ENCODE assay signal across 32 cellular contexts in genomic region chr2:217859926-217860325, GRCh38.
DNase-seq lines count a peak whose midpoint lies in the region; ATAC-seq and TF ChIP-seq lines count a peak whose summit lies in the region.
"Had no signal": no experiment of that assay in that cellular context is flagged by ENCODE, and none has a peak within 500 bp of the region (broad histone marks: within the 10 kb centered on the region; RNA-seq: fewer than 3 reads in every experiment).

No MANE protein-coding gene starts in this region.

- peaks cover 0 to 92% (median 16%) of the 10 kb centered on the region in 3 donors for H3K4me1 ChIP-seq in esophagus squamous epithelium
- peaks cover 61 to 95% of the 10 kb centered on the region in 2 donors for H3K4me1 ChIP-seq in thoracic aorta (ENCODE audit: control insufficient read depth in 1 of 2, low read depth in 2 of 2)
- H3K4me1 ChIP-seq in effector memory CD4-positive, alpha-beta T cell (ENCODE audit: control insufficient read depth, insufficient read depth, low read length, poor library complexity, severe bottlenecking) = no peaks in the 10 kb centered on the region

- no peak overlapping the region for H3K4me3 Mint-ChIP-seq in HFFc6
- no peak overlapping the region for H3K4me3 Mint-ChIP-seq in osteocyte (ENCODE audit: unreplicated experiment)
- H3K4me3 Mint-ChIP-seq: activated CD4-positive, alpha-beta memory T cell treated with anti-CD3 and anti-CD28 coated beads for 36 hours; activated naive CD8-positive, alpha-beta T cell treated with anti-CD3 and anti-CD28 coated beads, Interleukin-2, amount 50 U/mL, for 24 hours; activated T-cell treated with anti-CD3 and anti-CD28 coated beads, Interleukin-2, amount 50 U/mL, for 72 hours; central memory CD8-positive, alpha-beta T cell; immature natural killer cell; memory B cell; stimulated activated naive B cell treated with anti-CD40 and anti-IgM and Interleukin-4, amounts not matched to agents 10 μg/mL and 1 μg/mL and 100 μg/mL, for 72 hours had no signal

- H3K4me3 ChIP-seq in esophagus squamous epithelium (no peak overlapping the region), thoracic aorta (no peak overlapping the region)
- no peak overlapping the region for H3K4me3 ChIP-seq in effector memory CD4-positive, alpha-beta T cell (ENCODE audit: insufficient read depth, low read depth, low read length, poor library complexity, severe bottlenecking)
- H3K4me3 ChIP-seq: BLaER1 treated with 17β-estradiol and CSF1 and Interleukin-3, amounts not matched to agents 10 nM and 100 nM; GM12878; K562; testis had no signal

- intact Hi-C loops in esophagus squamous epithelium (cut with DNase I) = no loop called here

- ATAC-seq in thoracic aorta (ENCODE audit: insufficient number of reproducible peaks, low FRiP score, low read depth) (no peak), GM19023 (IDR thresholded peaks at IDR 0.05; ENCODE audit: unreplicated experiment) (no peak)
- ATAC-seq: activated CD4-positive, CD25-positive, alpha-beta regulatory T cell treated with anti-CD3 and anti-CD28 coated beads, Interleukin-2, amount 50 U/mL, for 24 hours; activated naive CD8-positive, alpha-beta T cell treated with anti-CD3 and anti-CD28 coated beads, Interleukin-2, amount 50 U/mL, for 24 hours; activated T-cell treated with anti-CD3 and anti-CD28 coated beads, Interleukin-2, amount 50 U/mL, for 72 hours; GM12878; K562; left colon; stimulated activated naive B cell treated with anti-CD40 and anti-IgM and Interleukin-4, amounts not matched to agents 10 μg/mL and 1 μg/mL and 100 μg/mL, for 72 hours had no signal

- no peak for TF ChIP-seq CTCF in HFFc6 (IDR thresholded peaks at IDR 0.05)
- TF ChIP-seq CTCF in esophagus squamous epithelium (IDR thresholded peaks at IDR 0.05) = no peak
- no peak for TF ChIP-seq CTCF in osteocyte (IDR thresholded peaks at IDR 0.05)
- no peak for TF ChIP-seq CTCF in thoracic aorta (IDR thresholded peaks at IDR 0.05)

- H3K27me3 Mint-ChIP-seq in HFFc6 (ENCODE audit: insufficient read depth) = peaks cover 17% of the 10 kb centered on the region
- no peaks in the 10 kb centered on the region for H3K27me3 Mint-ChIP-seq in osteocyte (ENCODE audit: unreplicated experiment)
- H3K27me3 Mint-ChIP-seq: activated CD4-positive, alpha-beta memory T cell treated with anti-CD3 and anti-CD28 coated beads for 36 hours; activated naive CD8-positive, alpha-beta T cell treated with anti-CD3 and anti-CD28 coated beads, Interleukin-2, amount 50 U/mL, for 24 hours had no signal

- H3K27ac Mint-ChIP-seq in HFFc6 (peak overlapping the region; percentile 89), osteocyte (ENCODE audit: unreplicated experiment) (peak overlapping the region; percentile 86)
- H3K27ac Mint-ChIP-seq: activated CD4-positive, alpha-beta memory T cell treated with anti-CD3 and anti-CD28 coated beads for 36 hours; activated naive CD8-positive, alpha-beta T cell treated with anti-CD3 and anti-CD28 coated beads, Interleukin-2, amount 50 U/mL, for 24 hours; activated T-cell treated with anti-CD3 and anti-CD28 coated beads, Interleukin-2, amount 50 U/mL, for 72 hours; memory B cell; stimulated activated naive B cell treated with anti-CD40 and anti-IgM and Interleukin-4, amounts not matched to agents 10 μg/mL and 1 μg/mL and 100 μg/mL, for 72 hours had no signal

- TF ChIP-seq POLR2A in esophagus squamous epithelium (IDR thresholded peaks at IDR 0.05) = no peak

- peak overlapping the region in 3 of 4 donors; percentile 73 to 87 (median 83) for H3K27ac ChIP-seq in esophagus squamous epithelium
- H3K27ac ChIP-seq in thoracic aorta = peak overlapping the region; percentile 90 to 91
- H3K27ac ChIP-seq in effector memory CD4-positive, alpha-beta T cell (ENCODE audit: insufficient read depth, low read length, poor library complexity, severe bottlenecking) = no peak overlapping the region
- H3K27ac ChIP-seq: BLaER1 treated with 17β-estradiol and CSF1 and Interleukin-3, amounts not matched to agents 10 nM and 100 nM had no signal

- 67 to 71% methylated on average over 2 to 5 of the region's 5 CpGs for WGBS in esophagus squamous epithelium, 2 donors

- no peak for DNase-seq in HFFc6
- DNase-seq in esophagus squamous epithelium (lab: John Stamatoyannopoulos, UW) = no peak
- DNase-seq in osteocyte (ENCODE audit: extremely low spot score, unreplicated experiment) = no peak
- DNase-seq in thoracic aorta (ENCODE audit: low spot score) = no peak
- DNase-seq in NCI-H146 (lab: John Stamatoyannopoulos, UW) = no peak
- no peak for DNase-seq in activated CD4-positive, alpha-beta T cell treated with anti-CD3 and anti-CD28 coated beads, Interleukin-2, amount 50 U/mL, for 4 hours
- no peak for DNase-seq in effector memory CD4-positive, alpha-beta T cell
- DNase-seq: activated CD4-positive, alpha-beta memory T cell treated with anti-CD3 and anti-CD28 coated beads for 36 hours; activated naive CD8-positive, alpha-beta T cell treated with anti-CD3 and anti-CD28 coated beads, Interleukin-2, amount 50 U/mL, for 24 hours; activated T-cell treated with anti-CD3 and anti-CD28 coated beads, Interleukin-2, amount 50 U/mL, for 72 hours; dermis blood vessel endothelial cell; DMS153; H7; immature natural killer cell; left colon; NCI-H1092 treated with DMSO at 0.1 percent for 48 hours; NCI-H187; NCI-H2171; NCI-H510A; OCI-M1; posterior cingulate gyrus; SK-N-SH; stimulated activated naive B cell treated with anti-CD40 and anti-IgM and Interleukin-4, amounts not matched to agents 10 μg/mL and 1 μg/mL and 100 μg/mL, for 72 hours; T-helper 2 cell; testis had no signal

- H3K9me3 Mint-ChIP-seq in HFFc6 (no peaks in the 10 kb centered on the region), osteocyte (ENCODE audit: unreplicated experiment) (no peaks in the 10 kb centered on the region)
- H3K9me3 Mint-ChIP-seq: activated CD4-positive, alpha-beta memory T cell treated with anti-CD3 and anti-CD28 coated beads for 36 hours; activated naive CD8-positive, alpha-beta T cell treated with anti-CD3 and anti-CD28 coated beads, Interleukin-2, amount 50 U/mL, for 24 hours; activated T-cell treated with anti-CD3 and anti-CD28 coated beads, Interleukin-2, amount 50 U/mL, for 72 hours; central memory CD8-positive, alpha-beta T cell; immature natural killer cell; memory B cell had no signal

- H3K36me3 ChIP-seq in esophagus squamous epithelium (peaks cover 10 to 85% (median 12%) of the 10 kb centered on the region in 3 donors), thoracic aorta (peaks cover 61% of the 10 kb centered on the region)
- no peaks in the 10 kb centered on the region for H3K36me3 ChIP-seq in effector memory CD4-positive, alpha-beta T cell (ENCODE audit: control insufficient read depth, insufficient read depth, low read length)

- H3K9me3 ChIP-seq in esophagus squamous epithelium (no peaks in the 10 kb centered on the region), thoracic aorta (no peaks in the 10 kb centered on the region)
- H3K9me3 ChIP-seq in effector memory CD4-positive, alpha-beta T cell (ENCODE audit: control insufficient read depth, low read length) = no peaks in the 10 kb centered on the region
- H3K9me3 ChIP-seq: BLaER1 treated with 17β-estradiol and CSF1 and Interleukin-3, amounts not matched to agents 10 nM and 100 nM; SK-N-SH; testis had no signal

- H3K36me3 Mint-ChIP-seq in HFFc6 (ENCODE audit: low read depth) (peaks cover 25% of the 10 kb centered on the region), osteocyte (ENCODE audit: unreplicated experiment) (peaks cover 21% of the 10 kb centered on the region)
- H3K36me3 Mint-ChIP-seq: activated CD4-positive, alpha-beta memory T cell treated with anti-CD3 and anti-CD28 coated beads for 36 hours; immature natural killer cell; memory B cell; stimulated activated naive B cell treated with anti-CD40 and anti-IgM and Interleukin-4, amounts not matched to agents 10 μg/mL and 1 μg/mL and 100 μg/mL, for 72 hours had no signal

- H3K27me3 ChIP-seq in esophagus squamous epithelium = no peaks in the 10 kb centered on the region
- no peaks in the 10 kb centered on the region for H3K27me3 ChIP-seq in thoracic aorta (replicated peaks; ENCODE audit: insufficient read depth)
- H3K27me3 ChIP-seq in effector memory CD4-positive, alpha-beta T cell (replicated peaks; ENCODE audit: control insufficient read depth, insufficient read depth, low read length, poor library complexity, severe bottlenecking) = no peaks in the 10 kb centered on the region
- H3K27me3 ChIP-seq: testis had no signal

- peaks cover 34% of the 10 kb centered on the region for H3K4me1 Mint-ChIP-seq in HFFc6 (ENCODE audit: low read depth)
- H3K4me1 Mint-ChIP-seq in osteocyte (ENCODE audit: unreplicated experiment) = peaks cover 24% of the 10 kb centered on the region
- H3K4me1 Mint-ChIP-seq: central memory CD8-positive, alpha-beta T cell; immature natural killer cell had no signal
